In the genomic region with DNA sequence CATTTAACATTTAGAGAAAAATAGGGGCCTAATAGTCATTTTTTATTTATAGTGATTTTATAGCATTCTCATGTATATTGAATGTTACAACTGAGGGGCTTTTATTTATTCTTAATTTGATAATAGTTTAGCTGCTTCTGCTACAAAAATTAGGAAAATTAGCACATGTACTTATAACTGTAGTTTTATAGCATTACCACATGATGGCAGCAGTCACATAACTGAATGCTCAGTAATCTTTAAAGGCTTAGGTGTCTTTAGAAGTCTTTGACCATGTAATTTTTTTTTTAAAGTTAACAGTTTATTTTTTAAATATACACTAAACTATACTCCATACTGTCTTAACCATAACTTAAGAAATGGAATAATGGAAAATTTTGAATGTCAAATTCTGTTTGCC, we compare ENCODE assay signal across 8 cellular contexts.
A peak's percentile ranks its signal among the peaks of the same experiment; 100 is the strongest.
DNase-seq lines count a peak whose midpoint lies in the region; ATAC-seq, FAIRE-seq and TF ChIP-seq lines count a peak whose summit lies in the region.

No MANE protein-coding gene starts in this region.

- DNase-seq in A549 (ENCODE audit: low read depth in 1 of 2, low spot score in 1 of 2) (peak in 1 of 2 experiments; percentile 28), GM04504 (ENCODE audit: low read depth) (peak; percentile 2), NCI-H345 treated with DMSO at 0.1 percent for 48 hours (lab: John Stamatoyannopoulos, UW; ENCODE audit: unreplicated experiment) (peak; percentile 5), nephron progenitor cell (no peak), hypothalamus (lab: John Stamatoyannopoulos, UW) (no peak)
- no peak for DNase-seq in activated CD4-positive, alpha-beta T cell treated with anti-CD3 and anti-CD28 coated beads, Interleukin-2, amount 50 U/mL, for 48 hours

- TF ChIP-seq POLR2A in A549 (IDR thresholded peaks at IDR 0.05; ENCODE audit: low read length), result no peak

- no peak overlapping the region for H3K4me2 ChIP-seq in A549

- no peak overlapping the region for H3K4me3 Mint-ChIP-seq in nephron progenitor cell

- no peak overlapping the region for H3K4me3 ChIP-seq in A549

- TF ChIP-seq CTCF in A549 (IDR thresholded peaks at IDR 0.05) (peak; percentile 51), nephron progenitor cell (IDR thresholded peaks at IDR 0.05) (peak; percentile 61)

- POLR2A ChIA-PET in A549 (lab: Yijun Ruan, JAX), result interaction anchor here (0.6 kb wide), 1 partner anchor 22 kb away, joined by 3 read pairs; no protein-coding TSS in a partner anchor

- H3K9me3 Mint-ChIP-seq in nephron progenitor cell, result peaks cover 4% of the 10 kb centered on the region

- peak in 1 of 2 experiments; percentile 57; a peak in 2 of 6 replicates for ATAC-seq in A549
- no peak for ATAC-seq in HG02840 (IDR thresholded peaks at IDR 0.05; ENCODE audit: low FRiP score, unreplicated experiment)

- H3K27ac ChIP-seq in A549, result no peak overlapping the region

- no peaks in the 10 kb centered on the region for H3K4me1 Mint-ChIP-seq in nephron progenitor cell

- peak; percentile 90 for FAIRE-seq in A549 (lab: Jason Lieb, UNC)
- FAIRE-seq in colon (lab: Jason Lieb, UNC), result peak; percentile 18

- CTCF ChIA-PET in A549 (lab: Yijun Ruan, JAX), result interaction anchor here (0.7 kb wide), 1 partner anchor 25 kb away, joined by 3 read pairs; no protein-coding TSS in a partner anchor

- no peak overlapping the region for H3K27ac Mint-ChIP-seq in nephron progenitor cell

- TF ChIP-seq RAD21 in A549 (conservative IDR thresholded peaks at IDR 0.05 in 1 of 2, IDR thresholded peaks at IDR 0.05 in 1 of 2), result peak; percentile 42 to 43

- no peaks in the 10 kb centered on the region for H3K4me1 ChIP-seq in A549

- TF ChIP-seq EP300 in A549 (IDR thresholded peaks at IDR 0.05), result no peak

- no peaks in the 10 kb centered on the region for H3K27me3 Mint-ChIP-seq in nephron progenitor cell (ENCODE audit: low read depth, poor library complexity)

- H3K9me3 ChIP-seq in A549, result no peaks in the 10 kb centered on the region

- H3K36me3 Mint-ChIP-seq in nephron progenitor cell (ENCODE audit: low read depth), result peaks cover 22% of the 10 kb centered on the region

TF ChIP-seq in A549, 52 proteins besides CTCF, POLR2A, EP300 and RAD21:
- no peak for TF ChIP-seq RCOR1 (IDR thresholded peaks at IDR 0.05; ENCODE audit: low read depth, low read length)
- TF ChIP-seq ZC3H11A (IDR thresholded peaks at IDR 0.05), result no peak
- no peak for TF ChIP-seq MYC (IDR thresholded peaks at IDR 0.05; ENCODE audit: borderline replicate concordance, low read length)

Comparison
In these comparisons a context has a peak if more than half of its experiments do, and no peak if none do; other contexts are left out.
1. DNase-seq: peak in GM04504 (single experiment) and NCI-H345 treated with DMSO at 0.1 percent for 48 hours (single experiment); none in nephron progenitor cell (single experiment), hypothalamus (0 of 51) and activated CD4-positive, alpha-beta T cell treated with anti-CD3 and anti-CD28 coated beads, Interleukin-2, amount 50 U/mL, for 48 hours (0 of 2).